ENCODE assay signal across 9 cellular contexts in the genomic region with DNA sequence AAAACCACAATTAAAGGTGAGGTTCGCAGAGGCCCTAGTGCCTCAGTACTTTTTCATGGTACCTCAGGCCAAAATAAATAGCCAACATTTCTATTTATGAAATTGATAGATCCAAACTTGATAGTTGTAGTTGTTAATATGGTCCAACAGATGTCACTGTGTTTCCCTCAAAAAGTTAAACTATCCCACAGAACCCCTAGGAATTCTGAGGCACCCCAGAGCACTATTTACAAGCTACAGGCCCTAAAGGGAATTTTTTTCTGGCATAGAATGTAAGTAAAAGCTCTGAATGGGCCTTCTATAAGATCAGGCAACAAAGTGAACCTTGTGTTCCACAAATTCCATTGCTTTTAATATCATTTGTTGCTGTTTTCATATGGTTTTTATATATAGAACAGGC. TPM values are rescaled to one million over a fixed set of nuclear protein-coding genes. Genes with fewer than 3 reads are reported as not detected.
DNase-seq lines count a peak whose midpoint lies in the region; ATAC-seq and TF ChIP-seq lines count a peak whose summit lies in the region.
"Had no signal": no experiment of that assay in that cellular context is flagged by ENCODE, and none has a peak within 500 bp of the region (broad histone marks: within the 10 kb centered on the region; RNA-seq: fewer than 3 reads in every experiment).

No MANE protein-coding gene starts in this region.

- no peak overlapping the region for H3K27ac Mint-ChIP-seq in activated CD8-positive, alpha-beta T cell treated with anti-CD3 and anti-CD28 coated beads for 36 hours
- H3K27ac Mint-ChIP-seq in activated CD8-positive, alpha-beta T cell treated with anti-CD3 and anti-CD28 coated beads, Interleukin-2, amount 10 ng/mL, durations not matched to agents 7 days and 5 days = no peak overlapping the region

- no peak for DNase-seq in activated CD8-positive, alpha-beta T cell treated with anti-CD3 and anti-CD28 coated beads for 36 hours
- DNase-seq in activated CD8-positive, alpha-beta T cell treated with anti-CD3 and anti-CD28 coated beads, Interleukin-2, amount 10 ng/mL, durations not matched to agents 7 days and 5 days = no peak
- DNase-seq in OCI-LY7 (ENCODE audit: low spot score) = no peak
- no peak for DNase-seq in esophagus squamous epithelium (lab: John Stamatoyannopoulos, UW)
- DNase-seq in tibial nerve (ENCODE audit: low spot score in 2 of 2) = no peak
- no peak for DNase-seq in GF-D8 (lab: John Stamatoyannopoulos, UW)
- DNase-seq in GOT3 (lab: John Stamatoyannopoulos, UW) = no peak
- DNase-seq: T-helper 9 cell had no signal

- H3K27ac ChIP-seq in OCI-LY7 (ENCODE audit: low read depth, low read length, poor library complexity, severe bottlenecking) (no peak overlapping the region), esophagus squamous epithelium (no peak overlapping the region), tibial nerve (no peak overlapping the region)

- peaks cover 21% of the 10 kb centered on the region for H3K4me1 Mint-ChIP-seq in activated CD8-positive, alpha-beta T cell treated with anti-CD3 and anti-CD28 coated beads for 36 hours (ENCODE audit: low read depth)
- H3K4me1 Mint-ChIP-seq in activated CD8-positive, alpha-beta T cell treated with anti-CD3 and anti-CD28 coated beads, Interleukin-2, amount 10 ng/mL, durations not matched to agents 7 days and 5 days (ENCODE audit: low read depth) = peaks cover 26% of the 10 kb centered on the region

- POLR2A ChIA-PET in activated CD8-positive, alpha-beta T cell treated with anti-CD3 and anti-CD28 coated beads for 36 hours (lab: Charles Lee) = no interaction called here
- POLR2A ChIA-PET in activated CD8-positive, alpha-beta T cell treated with anti-CD3 and anti-CD28 coated beads, Interleukin-2, amount 10 ng/mL, durations not matched to agents 7 days and 5 days (lab: Charles Lee) = no interaction called here
- POLR2A ChIA-PET in OCI-LY7 (lab: Charles Lee) = no interaction called here

- H3K9me3 ChIP-seq in OCI-LY7 (ENCODE audit: low read length) (no peaks in the 10 kb centered on the region; the same call in 1 of the 2 replicates), esophagus squamous epithelium (no peaks in the 10 kb centered on the region), tibial nerve (no peaks in the 10 kb centered on the region)

- H3K79me2 ChIP-seq in OCI-LY7 (ENCODE audit: insufficient read depth, low read depth, low read length) = no peaks in the 10 kb centered on the region; the same call in 1 of the 2 replicates

- peak; percentile 20 for TF ChIP-seq CTCF in activated CD8-positive, alpha-beta T cell treated with anti-CD3 and anti-CD28 coated beads for 36 hours (IDR thresholded peaks at IDR 0.05)
- TF ChIP-seq CTCF in OCI-LY7 (conservative IDR thresholded peaks at IDR 0.05; ENCODE audit: low read length) (peak; percentile 63), esophagus squamous epithelium (IDR thresholded peaks at IDR 0.05) (peak in 5 of 6 experiments; percentile 15 to 45 (median 22)), tibial nerve (IDR thresholded peaks at IDR 0.05) (peak; percentile 17 to 38 (median 20))

- no peaks in the 10 kb centered on the region for H3K27me3 Mint-ChIP-seq in activated CD8-positive, alpha-beta T cell treated with anti-CD3 and anti-CD28 coated beads for 36 hours
- H3K27me3 Mint-ChIP-seq in activated CD8-positive, alpha-beta T cell treated with anti-CD3 and anti-CD28 coated beads, Interleukin-2, amount 10 ng/mL, durations not matched to agents 7 days and 5 days (ENCODE audit: low read depth) = no peaks in the 10 kb centered on the region

- H3K9me3 Mint-ChIP-seq in activated CD8-positive, alpha-beta T cell treated with anti-CD3 and anti-CD28 coated beads for 36 hours = no peaks in the 10 kb centered on the region
- no peaks in the 10 kb centered on the region for H3K9me3 Mint-ChIP-seq in activated CD8-positive, alpha-beta T cell treated with anti-CD3 and anti-CD28 coated beads, Interleukin-2, amount 10 ng/mL, durations not matched to agents 7 days and 5 days (ENCODE audit: insufficient read depth)

- WGBS in esophagus squamous epithelium, 2 donors = 14 to 25% methylated on average over 1 of the region's 1 CpG
- WGBS in tibial nerve, 2 donors = 36 to 53% methylated on average over 1 of the region's 1 CpG

- no peak overlapping the region for H2AFZ ChIP-seq in OCI-LY7 (ENCODE audit: low read length)

- CTCF ChIA-PET in activated CD8-positive, alpha-beta T cell treated with anti-CD3 and anti-CD28 coated beads for 36 hours (lab: Charles Lee) = interaction anchor here (1.5 to 1.8 kb wide), 2 partner anchors 9 to 580 kb away, joined by 3 to 5 read pairs; no protein-coding TSS in a partner anchor
- CTCF ChIA-PET in activated CD8-positive, alpha-beta T cell treated with anti-CD3 and anti-CD28 coated beads, Interleukin-2, amount 10 ng/mL, durations not matched to agents 7 days and 5 days (lab: Charles Lee) = no interaction called here
- CTCF ChIA-PET in OCI-LY7 (lab: Charles Lee; ENCODE audit: unreplicated experiment) = no interaction called here

- no peak for TF ChIP-seq EP300 in tibial nerve (IDR thresholded peaks at IDR 0.05)

- H3K9me2 ChIP-seq in OCI-LY7 (ENCODE audit: insufficient read depth, low read length) = no peaks in the 10 kb centered on the region

- H3K4me1 ChIP-seq in OCI-LY7 (ENCODE audit: insufficient read depth, low read length, poor library complexity, severe bottlenecking) (peaks cover 14% of the 10 kb centered on the region), esophagus squamous epithelium (peaks cover 0 to 17% (median 0%) of the 10 kb centered on the region in 3 donors), tibial nerve (peaks cover 0 to 14% (median 1%) of the 10 kb centered on the region in 4 donors)

- TF ChIP-seq POLR2A in esophagus squamous epithelium (IDR thresholded peaks at IDR 0.05) (no peak), tibial nerve (IDR thresholded peaks at IDR 0.05) (no peak)

- no peak overlapping the region for H3K4me2 ChIP-seq in OCI-LY7 (ENCODE audit: low read length)

- H3K36me3 ChIP-seq in OCI-LY7 (ENCODE audit: insufficient read depth, low read length) (no peaks in the 10 kb centered on the region), esophagus squamous epithelium (no peaks in the 10 kb centered on the region), tibial nerve (no peaks in the 10 kb centered on the region)

- ATAC-seq in activated CD8-positive, alpha-beta T cell treated with anti-CD3 and anti-CD28 coated beads for 36 hours = no peak
- ATAC-seq in activated CD8-positive, alpha-beta T cell treated with anti-CD3 and anti-CD28 coated beads, Interleukin-2, amount 10 ng/mL, durations not matched to agents 7 days and 5 days = no peak
- no peak for ATAC-seq in HG03280 (IDR thresholded peaks at IDR 0.05; ENCODE audit: unreplicated experiment)

- no peak overlapping the region for H3K4me3 Mint-ChIP-seq in activated CD8-positive, alpha-beta T cell treated with anti-CD3 and anti-CD28 coated beads for 36 hours
- no peak overlapping the region for H3K4me3 Mint-ChIP-seq in activated CD8-positive, alpha-beta T cell treated with anti-CD3 and anti-CD28 coated beads, Interleukin-2, amount 10 ng/mL, durations not matched to agents 7 days and 5 days

- intact Hi-C loops in activated CD8-positive, alpha-beta T cell treated with anti-CD3 and anti-CD28 coated beads for 36 hours (cut with micrococcal nuclease) = no loop called here
- intact Hi-C loops in OCI-LY7 (cut with micrococcal nuclease; ENCODE audit: unreplicated experiment) (no loop called here), esophagus squamous epithelium (cut with DNase I) (loop anchor here (5.0 kb wide), 1 partner anchor 41 kb away; no protein-coding TSS in a partner anchor)

- H3K4me3 ChIP-seq in OCI-LY7 (ENCODE audit: low read depth, low read length, poor library complexity, severe bottlenecking) = no peak overlapping the region
- H3K4me3 ChIP-seq in esophagus squamous epithelium = no peak overlapping the region
- H3K4me3 ChIP-seq in tibial nerve = no peak overlapping the region

- 0 out of 2 replicates have a peak, but pooled peaks cover 5% of the 10 kb centered on the region for H4K20me1 ChIP-seq in OCI-LY7 (ENCODE audit: insufficient read depth, low read length)

- peaks cover 2% of the 10 kb centered on the region for H3K36me3 Mint-ChIP-seq in activated CD8-positive, alpha-beta T cell treated with anti-CD3 and anti-CD28 coated beads for 36 hours (ENCODE audit: low read depth)
- peaks cover 3% of the 10 kb centered on the region for H3K36me3 Mint-ChIP-seq in activated CD8-positive, alpha-beta T cell treated with anti-CD3 and anti-CD28 coated beads, Interleukin-2, amount 10 ng/mL, durations not matched to agents 7 days and 5 days (ENCODE audit: low read depth)

- no TSS peak for BruUV-seq in OCI-LY7 (replicated peaks; lab: Mats Ljungman, UMichigan)

- H3K27me3 ChIP-seq in esophagus squamous epithelium (no peaks in the 10 kb centered on the region), tibial nerve (no peaks in the 10 kb centered on the region)

RNA-seq across cellular contexts. Expression of a gene that starts 3.8 kb away (rescaled TPM):
- total RNA-seq in activated CD8-positive, alpha-beta T cell treated with anti-CD3 and anti-CD28 coated beads for 36 hours = 10 to 100 TPM; 10.8 to 11.3 TPM
- total RNA-seq in activated CD8-positive, alpha-beta T cell treated with anti-CD3 and anti-CD28 coated beads, Interleukin-2, amount 10 ng/mL, durations not matched to agents 7 days and 5 days = 10 to 100 TPM; 15.8 to 16.2 TPM
- total RNA-seq in OCI-LY7 (2014; rRNA removed; shearing (Covaris generic)) = 5.5 and 7.4 TPM in 2 replicates
- 10.1 and 13.1 TPM in 2 replicates for total RNA-seq in OCI-LY7 (2022)
- 100 to 1,000 TPM in 1 of 4 donors, 10 to 100 TPM in 3; 40.5 to 102 (median 48.5) TPM for total RNA-seq in esophagus squamous epithelium
- total RNA-seq in tibial nerve = 10 to 100 TPM; 27.4 to 44.1 (median 34.2) TPM
